Comparison of ENCODE assay signal across 7 cellular contexts in the genomic region with DNA sequence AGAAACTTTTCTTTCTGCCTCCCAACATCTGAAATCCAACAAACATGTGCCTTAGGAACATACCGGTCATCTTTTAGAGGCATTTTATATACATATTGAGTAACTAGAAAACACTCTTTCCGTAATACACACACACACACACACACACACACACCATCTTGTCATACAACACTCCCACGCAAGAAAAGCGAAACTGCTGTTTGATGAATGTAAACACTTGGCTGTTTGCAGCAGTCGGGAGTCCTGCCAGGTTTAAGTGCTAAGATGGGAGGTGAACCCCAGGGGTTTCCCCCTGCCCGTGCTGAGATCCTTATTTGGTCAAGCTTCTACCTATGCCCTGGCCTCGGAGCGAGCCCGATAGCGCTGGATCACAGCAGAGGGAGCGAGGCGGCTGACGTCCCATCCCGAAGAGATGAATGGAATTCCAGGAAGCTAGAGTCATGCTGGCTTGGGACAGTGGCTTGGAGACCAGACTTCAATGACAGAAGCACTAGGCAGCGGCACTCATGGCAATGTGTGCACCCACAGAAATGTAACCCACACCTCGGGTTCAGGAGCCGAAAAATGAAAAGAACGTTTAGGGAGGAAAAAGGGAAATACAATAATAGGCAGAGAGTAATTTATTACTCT. TPM values are rescaled to one million over a fixed set of nuclear protein-coding genes. Genes with fewer than 3 reads are reported as not detected.
DNase-seq lines count a peak whose midpoint lies in the region; ATAC-seq and TF ChIP-seq lines count a peak whose summit lies in the region.

No MANE protein-coding gene starts in this region.

- H3K27me3 ChIP-seq in PC-3 (ENCODE audit: low read length) = no peaks in the 10 kb centered on the region
- H3K27me3 ChIP-seq in aorta (ENCODE audit: control insufficient read depth in 1 of 2, insufficient read depth in 2 of 2, low read length in 1 of 2) = no peaks in the 10 kb centered on the region

- H3K36me3 ChIP-seq in PC-3 (ENCODE audit: low read depth, low read length) (peaks cover 26% of the 10 kb centered on the region), mesodermal cell (ENCODE audit: control insufficient read depth, insufficient read depth, low read length) (peaks cover 30% of the 10 kb centered on the region), aorta (ENCODE audit: control insufficient read depth in 1 of 2, insufficient read depth in 2 of 2, low read length in 1 of 2) (no peaks in the 10 kb centered on the region)

- H3K9ac ChIP-seq in PC-3 (ENCODE audit: low read length) = peak overlapping the region; percentile 87

- DNase-seq in PC-3 (peak; percentile 89), epidermal melanocyte (ENCODE audit: insufficient read length, low spot score) (peak; percentile 58), aorta (peak; percentile 71 to 89)
- no peak for DNase-seq in effector CD8-positive, alpha-beta T cell (lab: John Stamatoyannopoulos, UW)
- DNase-seq in stimulated activated naive CD8-positive, alpha-beta T cell treated with anti-CD3 and anti-CD28 coated beads, Interleukin-15, amount 100 ng/mL, for 72 hours = no peak

- H3K9me3 ChIP-seq in PC-3 (ENCODE audit: low read length) = no peaks in the 10 kb centered on the region
- H3K9me3 ChIP-seq in mesodermal cell (ENCODE audit: control insufficient read depth, low read length) = no peaks in the 10 kb centered on the region
- H3K9me3 ChIP-seq in aorta (ENCODE audit: control insufficient read depth, low read length) = no peaks in the 10 kb centered on the region

- peak overlapping the region; percentile 100 for H3K4me2 ChIP-seq in PC-3 (ENCODE audit: low read length)

- intact Hi-C loops in PC-3 (cut with micrococcal nuclease) = loop anchor here (1.0 to 10.0 kb wide), 12 partner anchors 48 to 762 kb away; no protein-coding TSS in a partner anchor
- intact Hi-C loops in aorta (cut with DNase I) = loop anchor here (5.0 to 10.0 kb wide), 6 partner anchors 82 to 765 kb away; no protein-coding TSS in a partner anchor

- peaks cover 59% of the 10 kb centered on the region for H3K27me3 Mint-ChIP-seq in stimulated activated naive CD8-positive, alpha-beta T cell treated with anti-CD3 and anti-CD28 coated beads, Interleukin-15, amount 100 ng/mL, for 72 hours

- CTCF ChIA-PET in PC-3 (lab: Charles Lee) = interaction anchor here (0.5 to 2.2 kb wide), 6 partner anchors 141 to 880 kb away, joined by 3 to 9 read pairs (median 3); no protein-coding TSS in a partner anchor

- peaks cover 33% of the 10 kb centered on the region for H4K20me1 ChIP-seq in PC-3 (ENCODE audit: low read length)

- H3K27ac Mint-ChIP-seq in stimulated activated naive CD8-positive, alpha-beta T cell treated with anti-CD3 and anti-CD28 coated beads, Interleukin-15, amount 100 ng/mL, for 72 hours = peak overlapping the region in 1 of 2 donors; percentile 82

- ATAC-seq in GM19023 (IDR thresholded peaks at IDR 0.05; ENCODE audit: unreplicated experiment) (peak; percentile 28), PC-3 (peak; percentile 48), aorta (ENCODE audit: low FRiP score) (peak; percentile 73)
- no peak for ATAC-seq in stimulated activated naive CD8-positive, alpha-beta T cell treated with anti-CD3 and anti-CD28 coated beads, Interleukin-15, amount 100 ng/mL, for 72 hours

- peaks cover 19% of the 10 kb centered on the region for H3K4me1 Mint-ChIP-seq in stimulated activated naive CD8-positive, alpha-beta T cell treated with anti-CD3 and anti-CD28 coated beads, Interleukin-15, amount 100 ng/mL, for 72 hours

- H3K4me3 ChIP-seq in PC-3 (ENCODE audit: low read length) (peak overlapping the region; percentile 87), mesodermal cell (ENCODE audit: extremely low read depth, insufficient read depth, low read length, poor library complexity, severe bottlenecking) (peak overlapping the region; percentile 65), aorta (ENCODE audit: low read length in 2 of 2) (peak overlapping the region; percentile 29 to 35)

- peaks cover 37% of the 10 kb centered on the region for H3K79me2 ChIP-seq in PC-3 (ENCODE audit: low read length)

- H3F3A ChIP-seq in PC-3 (ENCODE audit: low read length, unreplicated experiment) = peaks cover 8% of the 10 kb centered on the region

- H3K9me3 Mint-ChIP-seq in stimulated activated naive CD8-positive, alpha-beta T cell treated with anti-CD3 and anti-CD28 coated beads, Interleukin-15, amount 100 ng/mL, for 72 hours = no peaks in the 10 kb centered on the region

- no peaks in the 10 kb centered on the region for H3K9me2 ChIP-seq in PC-3 (replicated peaks; ENCODE audit: low read length)

- peak overlapping the region in 1 of 2 donors; percentile 4 for H3K4me3 Mint-ChIP-seq in stimulated activated naive CD8-positive, alpha-beta T cell treated with anti-CD3 and anti-CD28 coated beads, Interleukin-15, amount 100 ng/mL, for 72 hours

- peaks cover 40% of the 10 kb centered on the region for H3K4me1 ChIP-seq in PC-3 (ENCODE audit: insufficient read depth, low read length)
- H3K4me1 ChIP-seq in mesodermal cell (ENCODE audit: control insufficient read depth, insufficient read depth, low read length, poor library complexity, severe bottlenecking) = peaks cover 23% of the 10 kb centered on the region
- no peaks in the 10 kb centered on the region for H3K4me1 ChIP-seq in aorta (ENCODE audit: control insufficient read depth in 1 of 2, insufficient read depth in 2 of 2, low read length in 2 of 2)

- peak overlapping the region; percentile 93 for H3K27ac ChIP-seq in PC-3 (ENCODE audit: low read length)
- H3K27ac ChIP-seq in mesodermal cell (ENCODE audit: low read depth, low read length, severe bottlenecking) = peak overlapping the region; percentile 88
- no peak overlapping the region for H3K27ac ChIP-seq in aorta (ENCODE audit: low read depth in 1 of 2, low read length in 2 of 2)

- TSS peak; percentile 34 for BruUV-seq in PC-3 (replicated peaks; lab: Mats Ljungman, UMichigan)

- no peak for TF ChIP-seq CTCF in PC-3 (conservative IDR thresholded peaks at IDR 0.05; ENCODE audit: low read depth, low read length)

- POLR2A ChIA-PET in PC-3 (lab: Charles Lee; ENCODE audit: unreplicated experiment) = interaction anchor here (1.1 kb wide), 1 partner anchor 454 kb away, joined by 8 read pairs; no protein-coding TSS in a partner anchor

- WGBS in mesodermal cell (ENCODE audit: insufficient coverage in 2 of 2), 2 experiments = 2 to 7% methylated on average over 13 to 15 of the region's 18 CpGs
- WGBS in aorta, 2 donors = 2 to 3% methylated on average over 18 of the region's 18 CpGs

- peak overlapping the region; percentile 91 for H2AFZ ChIP-seq in PC-3 (ENCODE audit: low read length)

RNA-seq across cellular contexts. Expression of a gene that starts 1.3 kb away (rescaled TPM):
- 305 and 374 TPM in 2 replicates for total RNA-seq in PC-3 (2014; rRNA removed)
- polyA plus RNA-seq in mesodermal cell (2013, experiment 1 of 2) = 81.2 TPM
- 74.4 TPM for polyA plus RNA-seq in mesodermal cell (2013, experiment 2 of 2)
- total RNA-seq in aorta = 1,000 to 10,000 TPM in 1 of 2 donors, 100 to 1,000 TPM in 1; 270 to 1,398 TPM
- 10 to 100 TPM in 1 of 2 donors, 1 to 10 TPM in 1; 9.8 to 24.1 TPM for polyA plus RNA-seq in aorta

Comparison
In these comparisons a context has a peak if more than half of its experiments do, and no peak if none do; other contexts are left out.
1. DNase-seq: peak in PC-3 (single experiment), epidermal melanocyte (single experiment) and aorta (2 of 2); none in effector CD8-positive, alpha-beta T cell (single experiment) and stimulated activated naive CD8-positive, alpha-beta T cell treated with anti-CD3 and anti-CD28 coated beads, Interleukin-15, amount 100 ng/mL, for 72 hours (0 of 2).
2. H3K27ac ChIP-seq: peak in PC-3 (single experiment) and mesodermal cell (single experiment); none in aorta (0 of 2).
3. H3K4me3 ChIP-seq: peak in every context shown above with its lines; median percentile 87 in PC-3; 65 in mesodermal cell; 32 in aorta.